2 cellular contexts compared by ENCODE assay signal in genomic region chr19:1117654-1118053, GRCh38.
TF ChIP-seq lines count a peak whose summit lies in the region.

No MANE protein-coding gene starts in this region.

TF ChIP-seq in IMR-90, 13 proteins besides CTCF, POLR2A, EP300 and RAD21:
- TF ChIP-seq CEBPB (IDR thresholded peaks at IDR 0.05; ENCODE audit: low read depth, low read length) (no peak), CHD1 (IDR thresholded peaks at IDR 0.05; ENCODE audit: low read depth, low read length) (no peak), RCOR1 (IDR thresholded peaks at IDR 0.05; ENCODE audit: insufficient replicate concordance, low read length) (no peak), MAZ (IDR thresholded peaks at IDR 0.05; ENCODE audit: borderline replicate concordance, low read depth, low read length) (no peak), MXI1 (IDR thresholded peaks at IDR 0.05; ENCODE audit: borderline replicate concordance, low read depth, low read length) (no peak)
TF ChIP-seq in IMR-90: peak in this region for 0.

TF ChIP-seq in H1, 55 proteins besides CTCF, POLR2A, EP300 and RAD21:
- TF ChIP-seq BRCA1 (IDR thresholded peaks at IDR 0.05; ENCODE audit: low read depth, low read length) (no peak), ZNF274 (IDR thresholded peaks at IDR 0.05; ENCODE audit: borderline replicate concordance, extremely low read depth, low read length) (no peak), HDAC2 (IDR thresholded peaks at IDR 0.05; ENCODE audit: borderline replicate concordance in 1 of 2, low read depth in 2 of 2, low read length in 2 of 2) (no peak), SP4 (IDR thresholded peaks at IDR 0.05; ENCODE audit: low read length) (no peak), TAF7 (optimal IDR thresholded peaks at IDR 0.05; ENCODE audit: borderline replicate concordance, low read depth, low read length) (no peak), RNF2 (IDR thresholded peaks at IDR 0.05; ENCODE audit: borderline replicate concordance, low read depth, low read length, missing control alignments, poor library complexity, severe bottlenecking) (no peak), BACH1 (IDR thresholded peaks at IDR 0.05; ENCODE audit: low read length) (no peak), CEBPB (IDR thresholded peaks at IDR 0.05; ENCODE audit: low read depth, low read length) (no peak), KDM1A (IDR thresholded peaks at IDR 0.05; ENCODE audit: borderline replicate concordance, low read length) (no peak), TCF12 (IDR thresholded peaks at IDR 0.05; ENCODE audit: low read depth, low read length) (no peak), EGR1 (IDR thresholded peaks at IDR 0.05; ENCODE audit: borderline replicate concordance, low read depth, low read length) (no peak), CBX5 (IDR thresholded peaks at IDR 0.05; ENCODE audit: low read depth, low read length) (no peak)
- TF ChIP-seq, protein P1, sequence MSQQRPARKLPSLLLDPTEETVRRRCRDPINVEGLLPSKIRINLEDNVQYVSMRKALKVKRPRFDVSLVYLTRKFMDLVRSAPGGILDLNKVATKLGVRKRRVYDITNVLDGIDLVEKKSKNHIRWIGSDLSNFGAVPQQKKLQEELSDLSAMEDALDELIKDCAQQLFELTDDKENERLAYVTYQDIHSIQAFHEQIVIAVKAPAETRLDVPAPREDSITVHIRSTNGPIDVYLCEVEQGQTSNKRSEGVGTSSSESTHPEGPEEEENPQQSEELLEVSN (IDR thresholded peaks at IDR 0.05), result no peak
